ENCODE assay signal across 14 cellular contexts in genomic region chr10:6231146-6231545, GRCh38.
"Had no signal": no experiment of that assay in that cellular context is flagged by ENCODE, and none has a peak within 500 bp of the region (broad histone marks: within the 10 kb centered on the region; RNA-seq: fewer than 3 reads in every experiment).

No MANE protein-coding gene starts in this region.

- H3K9me3 Mint-ChIP-seq: activated CD4-positive, alpha-beta memory T cell treated with anti-CD3 and anti-CD28 coated beads for 36 hours; activated naive CD4-positive, alpha-beta T cell treated with anti-CD3 and anti-CD28 coated beads, Interleukin-2, amount 50 U/mL, for 24 hours; activated T-helper 2 cell treated with anti-CD3 and anti-CD28 coated beads, Interferon-gamma antibody, Interleukin-2, Interleukin-4, amounts not matched to agents 10 μg/mL and 5 μg/mL and 100 μg/mL, durations not matched to agents 14 hours and 24 hours and 36 hours; central memory CD8-positive, alpha-beta T cell; natural killer cell treated with Interleukin-12 subunit alpha and Interleukin-12 subunit beta and Interleukin-15 and Interleukin-18, amount 100 ng/mL, for 72 hours had no signal

- H3K9me3 ChIP-seq: body of pancreas, esophagus squamous epithelium, thyroid gland had no signal

- H3K27ac ChIP-seq: body of pancreas, esophagus squamous epithelium, thyroid gland had no signal

- ATAC-seq: body of pancreas; natural killer cell treated with Interleukin-12 subunit alpha and Interleukin-12 subunit beta and Interleukin-15 and Interleukin-18, amount 100 ng/mL, for 72 hours; sciatic nerve had no signal

- H3K4me3 ChIP-seq: body of pancreas, esophagus squamous epithelium, thyroid gland had no signal

- H3K27me3 ChIP-seq: body of pancreas, esophagus squamous epithelium, thyroid gland had no signal

- H3K27ac Mint-ChIP-seq: activated CD4-positive, alpha-beta memory T cell treated with anti-CD3 and anti-CD28 coated beads for 36 hours; activated naive CD4-positive, alpha-beta T cell treated with anti-CD3 and anti-CD28 coated beads, Interleukin-2, amount 50 U/mL, for 24 hours; activated T-helper 2 cell treated with anti-CD3 and anti-CD28 coated beads, Interferon-gamma antibody, Interleukin-2, Interleukin-4, amounts not matched to agents 10 μg/mL and 5 μg/mL and 100 μg/mL, durations not matched to agents 14 hours and 24 hours and 36 hours had no signal

- DNase-seq: activated CD4-positive, alpha-beta memory T cell treated with anti-CD3 and anti-CD28 coated beads for 36 hours; amygdala; body of pancreas; cortex of kidney; effector CD4-positive, alpha-beta T cell; esophagus squamous epithelium; SIG-M5; T-helper 9 cell; thyroid gland had no signal

- H3K4me1 Mint-ChIP-seq: central memory CD8-positive, alpha-beta T cell had no signal

- H3K4me1 ChIP-seq: body of pancreas, esophagus squamous epithelium, thyroid gland had no signal

- H3K27me3 Mint-ChIP-seq: activated CD4-positive, alpha-beta memory T cell treated with anti-CD3 and anti-CD28 coated beads for 36 hours; activated naive CD4-positive, alpha-beta T cell treated with anti-CD3 and anti-CD28 coated beads, Interleukin-2, amount 50 U/mL, for 24 hours; central memory CD8-positive, alpha-beta T cell; natural killer cell treated with Interleukin-12 subunit alpha and Interleukin-12 subunit beta and Interleukin-15 and Interleukin-18, amount 100 ng/mL, for 72 hours had no signal

- H3K4me3 Mint-ChIP-seq: activated CD4-positive, alpha-beta memory T cell treated with anti-CD3 and anti-CD28 coated beads for 36 hours; activated naive CD4-positive, alpha-beta T cell treated with anti-CD3 and anti-CD28 coated beads, Interleukin-2, amount 50 U/mL, for 24 hours; central memory CD8-positive, alpha-beta T cell; natural killer cell treated with Interleukin-12 subunit alpha and Interleukin-12 subunit beta and Interleukin-15 and Interleukin-18, amount 100 ng/mL, for 72 hours had no signal
